9 cellular contexts compared by ENCODE assay signal in the genomic region with DNA sequence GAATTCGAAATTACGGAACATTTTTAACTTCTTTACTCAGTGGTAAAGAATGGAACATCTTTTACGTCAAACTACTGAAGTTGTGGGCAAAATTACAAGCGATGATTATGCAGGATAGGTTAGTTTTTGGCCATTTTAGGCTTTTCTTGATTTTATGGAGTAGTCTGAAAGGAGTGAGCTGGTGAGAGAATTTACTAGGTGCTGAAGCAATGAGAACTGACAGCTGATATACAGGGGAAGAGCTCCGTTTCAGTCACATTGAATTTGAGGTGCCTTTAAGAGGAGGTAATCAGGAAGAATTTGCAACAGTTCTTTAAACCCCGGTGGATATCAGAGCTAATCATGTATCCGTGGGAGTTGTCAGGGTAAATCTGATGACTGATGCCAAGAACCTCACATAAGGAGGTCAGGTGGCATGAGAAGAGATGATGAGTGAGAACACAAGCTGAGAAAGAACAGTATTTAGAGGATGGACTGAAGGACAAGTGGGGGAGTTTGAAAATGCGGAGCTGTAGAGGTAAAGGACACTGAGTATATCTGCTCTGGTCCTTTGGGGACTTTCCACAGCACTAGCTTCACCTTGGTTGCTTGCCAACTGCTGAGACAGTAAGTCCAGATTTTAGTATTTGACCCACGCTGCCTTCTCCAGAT.
DNase-seq lines count a peak whose midpoint lies in the region; ATAC-seq and TF ChIP-seq lines count a peak whose summit lies in the region.
"Had no signal": no experiment of that assay in that cellular context is flagged by ENCODE, and none has a peak within 500 bp of the region (broad histone marks: within the 10 kb centered on the region; RNA-seq: fewer than 3 reads in every experiment).

No MANE protein-coding gene starts in this region.

- DNase-seq in germinal center (ENCODE audit: low spot score) (peak; percentile 8), osteoblast (ENCODE audit: insufficient read length, low spot score, missing footprints) (no peak)
- no peak for DNase-seq in stimulated activated naive CD4-positive, alpha-beta T cell (lab: John Stamatoyannopoulos, UW)
- no peak for DNase-seq in effector CD4-positive, alpha-beta T cell

- no peaks in the 10 kb centered on the region for H4K20me1 ChIP-seq in osteoblast (ENCODE audit: insufficient read depth, low read length)

- peak; percentile 81 for ATAC-seq in GM18858 (IDR thresholded peaks at IDR 0.05; ENCODE audit: unreplicated experiment)
- peak; percentile 77 for ATAC-seq in GM21528 (IDR thresholded peaks at IDR 0.05; ENCODE audit: low FRiP score, unreplicated experiment)
- peak; percentile 84 for ATAC-seq in HG03520 (IDR thresholded peaks at IDR 0.05; ENCODE audit: unreplicated experiment)
- ATAC-seq: mucosa of descending colon, SK-N-SH treated with all-trans-retinoic acid at 6 μM for 48 hours had no signal

- peaks cover 20% of the 10 kb centered on the region for H3K4me1 ChIP-seq in osteoblast (ENCODE audit: insufficient read depth, low read length)

- H3K27ac ChIP-seq in osteoblast (ENCODE audit: low read depth, low read length) = no peak overlapping the region

- no peak for TF ChIP-seq CTCF in osteoblast (IDR thresholded peaks at IDR 0.05; ENCODE audit: extremely low read depth, low read depth, low read length)

- no peaks in the 10 kb centered on the region for H3K79me2 ChIP-seq in osteoblast (ENCODE audit: insufficient read depth, low read length)

- H2AFZ ChIP-seq in osteoblast (ENCODE audit: low read length) = no peak overlapping the region

- no peaks in the 10 kb centered on the region for H3K36me3 ChIP-seq in osteoblast (ENCODE audit: insufficient read depth, low read length)

- H3K27me3 ChIP-seq in osteoblast (ENCODE audit: insufficient read depth, low read length) = no peaks in the 10 kb centered on the region

- H3K4me3 ChIP-seq in osteoblast (ENCODE audit: insufficient read depth, low read length) = no peak overlapping the region
- H3K4me3 ChIP-seq: mucosa of descending colon had no signal

- no peaks in the 10 kb centered on the region for H3K9me3 ChIP-seq in osteoblast (ENCODE audit: low read depth, low read length)
- H3K9me3 ChIP-seq: mucosa of descending colon had no signal

- no peak overlapping the region for H3K4me2 ChIP-seq in osteoblast (ENCODE audit: insufficient read depth, low read length)
